ENCODE assay signal across 8 cellular contexts in the genomic region with DNA sequence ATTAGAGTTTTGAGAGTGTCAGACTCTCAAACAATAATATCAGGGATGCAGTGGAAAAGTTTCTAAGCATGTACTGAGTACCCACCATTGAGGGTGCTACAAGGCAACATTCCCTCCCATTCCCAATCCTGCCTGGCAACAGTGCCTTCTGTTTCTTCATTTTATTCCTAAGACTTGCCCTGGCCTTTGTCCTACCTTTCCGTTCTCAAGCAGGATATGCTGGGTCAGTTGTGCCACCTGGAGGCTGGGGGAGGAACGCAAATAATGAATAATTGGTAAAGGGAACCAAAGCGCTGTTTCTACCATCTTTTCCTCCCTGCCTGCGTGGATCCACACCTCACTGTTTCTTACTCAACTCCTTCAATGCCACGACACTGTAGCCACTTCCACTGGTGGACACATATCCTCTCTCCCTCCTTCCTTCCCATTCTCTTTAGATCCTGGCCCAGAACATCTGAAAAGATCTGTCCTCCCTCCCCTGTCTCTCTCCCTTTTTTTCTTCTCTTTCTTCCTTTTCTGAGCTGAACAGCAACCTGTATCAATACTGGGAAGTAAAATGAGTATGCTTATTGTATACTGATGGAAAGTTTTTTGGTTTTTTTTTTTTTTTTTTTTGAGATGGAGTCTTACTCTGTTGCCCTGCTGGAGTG.
DNase-seq lines count a peak whose midpoint lies in the region; ATAC-seq and TF ChIP-seq lines count a peak whose summit lies in the region.

No MANE protein-coding gene starts in this region.

- H3K9me3 ChIP-seq in T-helper 17 cell (ENCODE audit: control insufficient read depth, low read length, poor library complexity, severe bottlenecking) (no peaks in the 10 kb centered on the region), subcutaneous abdominal adipose tissue (ENCODE audit: control insufficient read depth in 5 of 5, low read length in 5 of 5) (no peaks in the 10 kb centered on the region)

- in situ Hi-C loops in brain microvascular endothelial cell (cut with HindIII; ENCODE audit: low pct_ligation_motif_present, low sequenced_read_pairs): no loop called here

- peaks cover 4% of the 10 kb centered on the region for H3K36me3 Mint-ChIP-seq in T-helper 17 cell (ENCODE audit: low read depth)

- peaks cover 19% of the 10 kb centered on the region for H3K4me1 Mint-ChIP-seq in T-helper 17 cell

- peaks cover 1 to 52% (median 22%) of the 10 kb centered on the region in 5 donors for H3K4me1 ChIP-seq in subcutaneous abdominal adipose tissue (ENCODE audit: control insufficient read depth in 5 of 5, insufficient read depth in 5 of 5, low read length in 5 of 5)

- H3K9ac ChIP-seq in subcutaneous abdominal adipose tissue (ENCODE audit: low read length in 5 of 5): no peak overlapping the region

- DNase-seq in AG09309 (ENCODE audit: low read depth) (no peak), M059J (ENCODE audit: low read depth) (peak; percentile 73), T-helper 17 cell (peak; percentile 15 to 47 (median 22)), brain microvascular endothelial cell (peak; percentile 39), left lobe of liver (ENCODE audit: low spot score) (peak; percentile 69), NCI-H446 treated with DMSO at 0.1 percent for 48 hours (lab: John Stamatoyannopoulos, UW) (no peak)

- TF ChIP-seq CTCF in AG09309 (IDR thresholded peaks at IDR 0.05; ENCODE audit: control insufficient read depth, insufficient read depth, low read depth, low read length, missing control alignments) (peak; percentile 46), brain microvascular endothelial cell (IDR thresholded peaks at IDR 0.05; ENCODE audit: low read depth, low read length, missing control alignments) (peak; percentile 66)

- peak; percentile 70 for ATAC-seq in GM19351 (IDR thresholded peaks at IDR 0.05; ENCODE audit: unreplicated experiment)
- peak; percentile 72 for ATAC-seq in T-helper 17 cell
- peak; percentile 91 for ATAC-seq in left lobe of liver

- H3K4me3 Mint-ChIP-seq in T-helper 17 cell: no peak overlapping the region

- H3K36me3 ChIP-seq in brain microvascular endothelial cell (replicated peaks): peaks cover 31% of the 10 kb centered on the region
- H3K36me3 ChIP-seq in subcutaneous abdominal adipose tissue (ENCODE audit: control insufficient read depth in 5 of 5, insufficient read depth in 5 of 5, low read length in 5 of 5): peaks cover 0 to 14% (median 4%) of the 10 kb centered on the region in 5 donors

- H3K27ac ChIP-seq in brain microvascular endothelial cell (no peak overlapping the region), subcutaneous abdominal adipose tissue (ENCODE audit: low read depth, low read length) (peak overlapping the region; percentile 44)

- no peaks in the 10 kb centered on the region for H3K27me3 Mint-ChIP-seq in T-helper 17 cell

- no peak overlapping the region for H3K27ac Mint-ChIP-seq in T-helper 17 cell

- H3K4me3 ChIP-seq in AG09309 (ENCODE audit: control insufficient read depth, low read depth, low read length): no peak overlapping the region
- H3K4me3 ChIP-seq in brain microvascular endothelial cell (ENCODE audit: low read depth, low read length): no peak overlapping the region
- H3K4me3 ChIP-seq in subcutaneous abdominal adipose tissue (ENCODE audit: low read depth in 1 of 5, low read length in 5 of 5): no peak overlapping the region

- no peaks in the 10 kb centered on the region for H3K27me3 ChIP-seq in brain microvascular endothelial cell (replicated peaks)
- no peaks in the 10 kb centered on the region for H3K27me3 ChIP-seq in subcutaneous abdominal adipose tissue (ENCODE audit: control insufficient read depth in 5 of 5, insufficient read depth in 4 of 5, low read length in 5 of 5)

Comparison
In these comparisons a context has a peak if more than half of its experiments do, and no peak if none do; other contexts are left out.
1. DNase-seq: peak in M059J (single experiment), T-helper 17 cell (3 of 3), brain microvascular endothelial cell (single experiment) and left lobe of liver (single experiment); none in AG09309 (single experiment) and NCI-H446 treated with DMSO at 0.1 percent for 48 hours (single experiment).
2. Peak in every context shown above with its lines, with median percentiles within 50 percentile points of each other: ATAC-seq.